ENCODE assay signal across 29 cellular contexts in genomic region chr12:24554612-24555300, GRCh38.
DNase-seq lines count a peak whose midpoint lies in the region; ATAC-seq and TF ChIP-seq lines count a peak whose summit lies in the region.
"Had no signal": no experiment of that assay in that cellular context is flagged by ENCODE, and none has a peak within 500 bp of the region (broad histone marks: within the 10 kb centered on the region; RNA-seq: fewer than 3 reads in every experiment).

No MANE protein-coding gene starts in this region.

- H3K36me3 ChIP-seq in A673 (ENCODE audit: insufficient read depth, low read length, poor library complexity, severe bottlenecking) (no peaks in the 10 kb centered on the region), HEK293 (ENCODE audit: control insufficient read depth in 2 of 2, insufficient read depth in 1 of 2, low read length in 2 of 2) (no peaks in the 10 kb centered on the region)
- H3K36me3 ChIP-seq: BLaER1, brain microvascular endothelial cell, colonic mucosa, esophagus squamous epithelium, prostate gland, thoracic aorta had no signal

- intact Hi-C loops in A673 (cut with micrococcal nuclease; ENCODE audit: unreplicated experiment), result no loop called here
- intact Hi-C loops in left colon (cut with DNase I, micrococcal nuclease), result no loop called here

- no peak for ATAC-seq in left colon

- peaks cover 52% of the 10 kb centered on the region for H3K4me1 ChIP-seq in A673 (ENCODE audit: insufficient read depth, low read length, poor library complexity, severe bottlenecking)
- H3K4me1 ChIP-seq in HEK293 (ENCODE audit: control insufficient read depth, insufficient read depth, low read length), result peaks cover 11% of the 10 kb centered on the region; the same call in 1 of the 2 replicates
- H3K4me1 ChIP-seq: BLaER1, colonic mucosa, prostate gland had no signal

- H3K27ac Mint-ChIP-seq in neural crest cell (ENCODE audit: unreplicated experiment), result no peak overlapping the region
- H3K27ac Mint-ChIP-seq: activated naive CD4-positive, alpha-beta T cell treated with anti-CD3 and anti-CD28 coated beads for 36 hours; activated T-helper 1 cell treated with anti-CD3 and anti-CD28 coated beads, Interleukin-12 subunit alpha, Interleukin-12 subunit beta, Interleukin-2, Interleukin-4 antibody, amounts not matched to agents 30 ng/mL and 10 ng/mL and 1 ng/mL, durations not matched to agents 14 hours and 24 hours and 36 hours; naive B cell had no signal

- no peaks in the 10 kb centered on the region for H3K36me3 Mint-ChIP-seq in neural crest cell (ENCODE audit: low read depth)
- H3K36me3 Mint-ChIP-seq: naive B cell had no signal

- CTCF ChIA-PET in A673 (lab: Charles Lee) (no interaction called here), HEK293 (lab: Yijun Ruan, JAX) (interaction anchor here (0.7 kb wide), 1 partner anchor 9 kb away, joined by 3 read pairs; no protein-coding TSS in a partner anchor)

- H3K4me3 Mint-ChIP-seq in neural crest cell, result peak overlapping the region; percentile 41
- H3K4me3 Mint-ChIP-seq: activated naive CD4-positive, alpha-beta T cell treated with anti-CD3 and anti-CD28 coated beads for 36 hours; activated T-helper 1 cell treated with anti-CD3 and anti-CD28 coated beads, Interleukin-12 subunit alpha, Interleukin-12 subunit beta, Interleukin-2, Interleukin-4 antibody, amounts not matched to agents 30 ng/mL and 10 ng/mL and 1 ng/mL, durations not matched to agents 14 hours and 24 hours and 36 hours; naive B cell had no signal

- H3K4me3 ChIP-seq in A673 (ENCODE audit: low read depth, low read length, poor library complexity, severe bottlenecking), result no peak overlapping the region
- H3K4me3 ChIP-seq in HEK293 (ENCODE audit: low read depth, low read length), result no peak overlapping the region
- H3K4me3 ChIP-seq: BLaER1, colonic mucosa, esophagus squamous epithelium, prostate gland, SK-N-MC, thoracic aorta had no signal

- POLR2A ChIA-PET in A673 (lab: Charles Lee; ENCODE audit: low non-redundant PET), result interaction anchor here (0.5 kb wide), 1 partner anchor 1294 kb away, joined by 3 read pairs; no protein-coding TSS in a partner anchor
- POLR2A ChIA-PET in HEK293 (lab: Yijun Ruan, JAX), result no interaction called here

- no peak overlapping the region for H3K27ac ChIP-seq in A673 (ENCODE audit: low read depth, low read length, poor library complexity, severe bottlenecking)
- no peak overlapping the region for H3K27ac ChIP-seq in HEK293 (ENCODE audit: extremely low read depth, low read depth, low read length)
- H3K27ac ChIP-seq: BLaER1, brain microvascular endothelial cell, colonic mucosa, esophagus squamous epithelium, prostate gland, SK-N-MC, thoracic aorta had no signal

- TF ChIP-seq CTCF in A673 (conservative IDR thresholded peaks at IDR 0.05; ENCODE audit: low read depth, low read length), result no peak
- no peak for TF ChIP-seq CTCF in HEK293 (tag by site-specific recombination; IDR thresholded peaks at IDR 0.05)
- TF ChIP-seq CTCF in neural crest cell (conservative IDR thresholded peaks at IDR 0.05), result no peak

- H3K9me3 Mint-ChIP-seq in neural crest cell, result no peaks in the 10 kb centered on the region
- H3K9me3 Mint-ChIP-seq: activated naive CD4-positive, alpha-beta T cell treated with anti-CD3 and anti-CD28 coated beads for 36 hours; naive B cell had no signal

- peak; percentile 53 for DNase-seq in A673 (ENCODE audit: low spot score)
- peak; percentile 7 for DNase-seq in NCI-H524 treated with DMSO at 0.1 percent for 48 hours (lab: John Stamatoyannopoulos, UW)
- no peak for DNase-seq in neural crest cell (ENCODE audit: low read depth, low spot score)
- DNase-seq in AG08396 (ENCODE audit: low spot score), result no peak
- DNase-seq in D341Med (ENCODE audit: low spot score), result no peak
- no peak for DNase-seq in left colon
- DNase-seq: ACHN; activated CD4-positive, alpha-beta T cell treated with anti-CD3 and anti-CD28 coated beads, Interleukin-2, amount 50 U/mL, for 48 hours; activated CD8-positive, alpha-beta memory T cell treated with anti-CD3 and anti-CD28 coated beads, Interleukin-2, amount 50 U/mL, for 4 hours; activated naive CD4-positive, alpha-beta T cell treated with anti-CD3 and anti-CD28 coated beads for 36 hours; brain microvascular endothelial cell; colonic mucosa; COR-L47; DND-41; esophagus squamous epithelium; IMR-90; left cardiac atrium; mesenchymal stem cell; naive B cell; NCI-H1105 treated with DMSO at 0.1 percent for 48 hours; NCI-H226; stimulated activated CD4-positive, alpha-beta T cell treated with anti-CD3 and anti-CD28 coated beads, Interleukin-15, amount 100 ng/mL, for 24 hours; stimulated activated naive CD4-positive, alpha-beta T cell had no signal

- H3K9me3 ChIP-seq in A673 (ENCODE audit: low read depth, low read length, poor library complexity, severe bottlenecking) (no peaks in the 10 kb centered on the region), HEK293 (ENCODE audit: control insufficient read depth, insufficient read depth, low read depth, low read length) (no peaks in the 10 kb centered on the region)
- H3K9me3 ChIP-seq: BLaER1, colonic mucosa, esophagus squamous epithelium, prostate gland, thoracic aorta had no signal

- no peaks in the 10 kb centered on the region for H3K27me3 ChIP-seq in A673 (replicated peaks; ENCODE audit: insufficient read depth, low read depth, low read length, poor library complexity)
- H3K27me3 ChIP-seq: brain microvascular endothelial cell, colonic mucosa, esophagus squamous epithelium had no signal

- peaks cover 63% of the 10 kb centered on the region for H3K4me1 Mint-ChIP-seq in neural crest cell
- H3K4me1 Mint-ChIP-seq: naive B cell had no signal

- H3K27me3 Mint-ChIP-seq in neural crest cell (ENCODE audit: low read depth), result no peaks in the 10 kb centered on the region

- BruUV-seq in A673 (replicated peaks; lab: Mats Ljungman, UMichigan), result no TSS peak

TF ChIP-seq in HEK293, 187 proteins besides CTCF, POLR2A, EP300 and RAD21:
- TF ChIP-seq BCL11B (tag by site-specific recombination; IDR thresholded peaks at IDR 0.05; ENCODE audit: low read depth) (no peak), ZIC2 (tag by site-specific recombination; IDR thresholded peaks at IDR 0.05) (peak; percentile 38; the same call in 1 of the 2 replicates), FEZF1 (tag by site-specific recombination; IDR thresholded peaks at IDR 0.05) (peak; percentile 78)

Comparison
In these comparisons a context has a peak if more than half of its experiments do, and no peak if none do; other contexts are left out.
1. DNase-seq: peak in A673 (single experiment) and NCI-H524 treated with DMSO at 0.1 percent for 48 hours (single experiment); none in neural crest cell (single experiment), AG08396 (single experiment), D341Med (single experiment) and left colon (0 of 2).